In genomic region chr16:66947302-66948033, GRCh38 we compare ENCODE assay signal across 8 cellular contexts. TPM values are rescaled to one million over a fixed set of nuclear protein-coding genes. Genes with fewer than 3 reads are reported as not detected.
DNase-seq lines count a peak whose midpoint lies in the region; ATAC-seq and TF ChIP-seq lines count a peak whose summit lies in the region.

No MANE protein-coding gene starts in this region.

- peak overlapping the region; percentile 100 for H3K4me2 ChIP-seq in mammary epithelial cell (ENCODE audit: insufficient read depth, low read depth, low read length)

- peak overlapping the region; percentile 97 for H2AFZ ChIP-seq in mammary epithelial cell (ENCODE audit: low read depth, low read length)

- ATAC-seq in HG02884 (IDR thresholded peaks at IDR 0.05; ENCODE audit: unreplicated experiment), result peak; percentile 48
- no peak for ATAC-seq in HG02623 (IDR thresholded peaks at IDR 0.05; ENCODE audit: unreplicated experiment)

- H3K9ac ChIP-seq in mammary epithelial cell (ENCODE audit: insufficient read depth, low read length), result peak overlapping the region; percentile 21

- no peaks in the 10 kb centered on the region for H3K79me2 ChIP-seq in mammary epithelial cell (ENCODE audit: insufficient read depth, low read length)

- TF ChIP-seq CTCF in GM12864 (IDR thresholded peaks at IDR 0.05; ENCODE audit: low read depth, low read length, missing control alignments) (peak; percentile 79), WERI-Rb-1 (IDR thresholded peaks at IDR 0.05; ENCODE audit: low read depth, low read length) (peak; percentile 67), mammary epithelial cell (conservative IDR thresholded peaks at IDR 0.05 in 1 of 2, IDR thresholded peaks at IDR 0.05 in 1 of 2; ENCODE audit: extremely low read depth in 1 of 2, insufficient read depth in 1 of 2, low read depth in 1 of 2, low read length in 2 of 2) (peak; percentile 84 to 94)

- BruUV-seq in mammary epithelial cell (replicated peaks; lab: Mats Ljungman, UMichigan), result no TSS peak

- H3K4me3 ChIP-seq in GM12864 (ENCODE audit: low read depth, low read length) (peak overlapping the region; percentile 58), WERI-Rb-1 (ENCODE audit: low read depth, low read length) (no peak overlapping the region), mammary epithelial cell (replicated peaks in 1 of 3; ENCODE audit: insufficient read depth in 1 of 3, low read depth in 2 of 3, low read length in 3 of 3) (peak overlapping the region; percentile 66 to 69 (median 68))

- 2% methylated on average over 16 of the region's 22 CpGs for WGBS in mammary epithelial cell (ENCODE audit: low coverage, missing lambda C conversion rate)

- no peaks in the 10 kb centered on the region for H4K20me1 ChIP-seq in mammary epithelial cell (ENCODE audit: insufficient read depth, low read length)

- CTCF ChIA-PET in mammary epithelial cell (lab: Charles Lee; ENCODE audit: low non-redundant PET), result interaction anchor here (0.6 kb wide), 1 partner anchor 119 kb away, joined by 3 read pairs; no protein-coding TSS in a partner anchor

- intact Hi-C loops in mammary epithelial cell (cut with micrococcal nuclease), result loop anchor here (1.0 to 5.0 kb wide), 4 partner anchors 12 to 300 kb away; partner anchors contain the start of genes CES2, FHOD1 and SLC9A5

- peak; percentile 75 for DNase-seq in GM12864 (ENCODE audit: low read depth)
- peak; percentile 62 for DNase-seq in NCI-H2171 (lab: John Stamatoyannopoulos, UW)
- DNase-seq in WERI-Rb-1, result peak; percentile 81
- DNase-seq in mammary epithelial cell, result peak; percentile 78
- DNase-seq in iris pigment epithelial cell (ENCODE audit: low read depth), result peak; percentile 80
- peak; percentile 67 to 89 for DNase-seq in stimulated activated CD4-positive, alpha-beta T cell treated with anti-CD3 and anti-CD28 coated beads, Interleukin-12 subunit alpha, Interleukin-12 subunit beta, amount 100 ng/mL, for 24 hours (ENCODE audit: low read depth in 2 of 2)

- H3K36me3 ChIP-seq in WERI-Rb-1 (peaks cover 10% of the 10 kb centered on the region), mammary epithelial cell (ENCODE audit: insufficient read depth, low read length) (peaks cover 13% of the 10 kb centered on the region)

- H3K9me3 ChIP-seq in WERI-Rb-1 (ENCODE audit: severe bottlenecking), result peaks cover 7% of the 10 kb centered on the region
- peaks cover 6% of the 10 kb centered on the region for H3K9me3 ChIP-seq in mammary epithelial cell (replicated peaks; ENCODE audit: insufficient read depth, low read length)

- peaks cover 22% of the 10 kb centered on the region for H3K4me1 ChIP-seq in mammary epithelial cell (ENCODE audit: insufficient read depth, low read length)

- dilution Hi-C loops in mammary epithelial cell (cut with HindIII; ENCODE audit: low sequenced_read_pairs), result no loop called here

- H3K27me3 ChIP-seq in WERI-Rb-1 (ENCODE audit: insufficient read depth, low read depth, severe bottlenecking), result no peaks in the 10 kb centered on the region
- no peaks in the 10 kb centered on the region for H3K27me3 ChIP-seq in mammary epithelial cell (ENCODE audit: insufficient read depth, low read length)

- peak overlapping the region; percentile 24; the same call in 1 of the 2 replicates for H3K27ac ChIP-seq in WERI-Rb-1
- H3K27ac ChIP-seq in mammary epithelial cell (ENCODE audit: insufficient read depth, low read depth, low read length), result peak overlapping the region; percentile 49

- in situ Hi-C loops in mammary epithelial cell (cut with MboI; ENCODE audit: low sequenced_read_pairs in 2 of 2), result no loop called here

RNA-seq across cellular contexts. Expression of gene CES2, which starts 12.2 kb away (rescaled TPM):
- 100 to 1,000 TPM; 110 to 130 TPM for total RNA-seq in mammary epithelial cell
- 95.4 TPM for polyA plus RNA-seq in mammary epithelial cell
- polyA minus RNA-seq in mammary epithelial cell, result 97.2 TPM

RNA-seq across cellular contexts. Expression of gene CIAO2B, which starts 13.3 kb away (rescaled TPM):
- 100 to 1,000 TPM in 1 of 2 donors, 10 to 100 TPM in 1; 89.9 to 104 TPM for total RNA-seq in mammary epithelial cell
- polyA plus RNA-seq in mammary epithelial cell, result 186 TPM
- polyA minus RNA-seq in mammary epithelial cell, result 73.9 TPM

RNA-seq across cellular contexts. Expression of gene CES3, which starts 13.6 kb away (rescaled TPM):
- 1 to 10 TPM; 1.3 to 3.5 TPM for total RNA-seq in mammary epithelial cell
- polyA plus RNA-seq in mammary epithelial cell, result 2.0 TPM
- polyA minus RNA-seq in mammary epithelial cell, result 2.6 TPM

RNA-seq across cellular contexts. Expression of gene RRAD, which starts 22.1 kb away (rescaled TPM):
- 10 to 100 TPM in 1 of 2 donors, 1 to 10 TPM in 1; 1.9 to 10.3 TPM for total RNA-seq in mammary epithelial cell
- polyA plus RNA-seq in mammary epithelial cell, result 1.3 TPM
- not detected for polyA minus RNA-seq in mammary epithelial cell

RNA-seq across cellular contexts. Expression of gene CDH16, which starts 28.8 kb away (rescaled TPM):
- total RNA-seq in mammary epithelial cell, result under 1 TPM in 1 of 2 donors, not detected in 1; 0.28 TPM
- polyA plus RNA-seq in mammary epithelial cell, result 0.45 TPM
- not detected for polyA minus RNA-seq in mammary epithelial cell
